Comparison of ENCODE assay signal across 18 cellular contexts in the genomic region with DNA sequence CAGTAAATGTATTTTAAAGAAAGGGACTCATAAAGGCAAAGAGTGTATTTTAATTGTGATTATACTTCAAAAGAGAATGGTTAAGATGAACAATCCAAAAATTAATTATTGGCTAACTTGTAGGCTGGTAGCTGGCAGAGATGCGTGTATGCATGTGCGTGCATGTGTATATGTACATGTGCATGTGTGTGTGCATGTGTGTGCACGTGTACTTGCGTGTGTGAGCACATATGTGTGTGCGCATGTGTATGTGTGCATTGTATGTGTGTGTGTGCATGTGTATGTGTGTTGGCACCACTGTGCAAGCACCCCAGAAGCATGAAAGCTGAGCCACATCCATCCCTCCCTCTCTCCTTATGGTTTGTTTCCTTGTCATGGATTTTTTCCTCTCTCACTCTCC.
DNase-seq lines count a peak whose midpoint lies in the region; ATAC-seq, FAIRE-seq and TF ChIP-seq lines count a peak whose summit lies in the region.
"Had no signal": no experiment of that assay in that cellular context is flagged by ENCODE, and none has a peak within 500 bp of the region (broad histone marks: within the 10 kb centered on the region; RNA-seq: fewer than 3 reads in every experiment).

No MANE protein-coding gene starts in this region.

- TF ChIP-seq POLR2A in HepG2 (IDR thresholded peaks at IDR 0.05; ENCODE audit: insufficient read depth in 1 of 2, low read depth in 2 of 2, low read length in 2 of 2), result no peak
- no peak for TF ChIP-seq POLR2A in right lobe of liver (IDR thresholded peaks at IDR 0.05)

- no peak overlapping the region for H3K4me2 ChIP-seq in HepG2 (ENCODE audit: low read depth, low read length)
- H3K4me2 ChIP-seq: GM23338 had no signal

- DNase-seq in HepG2 (ENCODE audit: low spot score) (no peak), right lobe of liver (no peak), HTR-8/SVneo (ENCODE audit: insufficient read length, low spot score) (no peak), glutamatergic neuron (no peak), urothelium cell line (ENCODE audit: low spot score) (no peak), RCC 7860 (ENCODE audit: low spot score) (no peak), T-helper 1 cell (no peak)
- no peak for DNase-seq in activated T-cell treated with anti-CD3 and anti-CD28 coated beads, Interleukin-2, amount 50 U/mL, for 48 hours
- DNase-seq: C1 segment of cervical spinal cord; Calu3; CD4-positive, alpha-beta memory T cell; COR-L47; DMS153; DND-41; H7; HCEC 1CT had no signal

- H3K27me3 ChIP-seq in HepG2 (ENCODE audit: control insufficient read depth in 1 of 2, insufficient read depth in 2 of 2, low read length in 2 of 2), result peaks cover 1 to 5% of the 10 kb centered on the region in 2 experiments; a peak in 2 of 5 replicates
- no peaks in the 10 kb centered on the region for H3K27me3 ChIP-seq in right lobe of liver

- TF ChIP-seq EP300 in HepG2 (IDR thresholded peaks at IDR 0.05; ENCODE audit: low read depth in 2 of 2, low read length in 2 of 2), result no peak
- TF ChIP-seq EP300 in HepG2 (CRISPR knock-in tag; IDR thresholded peaks at IDR 0.05; ENCODE audit: borderline replicate concordance), result no peak

- WGBS in HepG2 (ENCODE audit: low lambda C conversion rate), result 53% methylated on average over 5 of the region's 5 CpGs
- WGBS in right lobe of liver (ENCODE audit: insufficient coverage, low coverage, low lambda C conversion rate, missing lambda C conversion rate), result 100% methylated on average over 2 of the region's 5 CpGs

- BruUV-seq in HepG2 (replicated peaks; lab: Mats Ljungman, UMichigan), result no TSS peak

- ATAC-seq in HepG2 (no peak), right lobe of liver (no peak)
- ATAC-seq: GM23338 had no signal

- in situ Hi-C loops in HepG2 (cut with HindIII; ENCODE audit: extremely low pct_ligation_motif_present, low pct_unique_long_range_greater_than_20kb), result loop anchor here (25.0 kb wide), 1 partner anchor 261 kb away; no protein-coding TSS in a partner anchor

- H3K36me3 ChIP-seq in HepG2 (replicated peaks in 1 of 2; ENCODE audit: control insufficient read depth in 1 of 2, insufficient read depth in 2 of 2, low read length in 2 of 2), result no peaks in the 10 kb centered on the region
- no peaks in the 10 kb centered on the region for H3K36me3 ChIP-seq in right lobe of liver

- H2AFZ ChIP-seq in HepG2 (ENCODE audit: low read length), result no peak overlapping the region

- no peaks in the 10 kb centered on the region for H3K79me2 ChIP-seq in HepG2 (ENCODE audit: insufficient read depth, low read length)

- H3K9me3 ChIP-seq in HepG2 (ENCODE audit: low read length) (no peaks in the 10 kb centered on the region), right lobe of liver (no peaks in the 10 kb centered on the region)

- H3K4me1 ChIP-seq in HepG2 (ENCODE audit: insufficient read depth, low read length), result no peaks in the 10 kb centered on the region
- H3K4me1 ChIP-seq in right lobe of liver, result no peaks in the 10 kb centered on the region

- TF ChIP-seq CTCF in HepG2 (CRISPR knock-in tag; IDR thresholded peaks at IDR 0.05) (no peak), right lobe of liver (IDR thresholded peaks at IDR 0.05) (no peak), glutamatergic neuron (IDR thresholded peaks at IDR 0.05; ENCODE audit: partially characterized antibody, unreplicated experiment) (no peak)

- POLR2A ChIA-PET in HepG2 (lab: Yijun Ruan, JAX), result no interaction called here

- no peak overlapping the region for H3K4me3 Mint-ChIP-seq in glutamatergic neuron (ENCODE audit: unreplicated experiment)
- H3K4me3 Mint-ChIP-seq: CD4-positive, alpha-beta memory T cell; GM23338 had no signal

- TF ChIP-seq RAD21 in HepG2 (CRISPR knock-in tag; IDR thresholded peaks at IDR 0.05), result no peak

- H3K27ac ChIP-seq in HepG2 (ENCODE audit: extremely low read length, insufficient read depth, low read length) (no peak overlapping the region), right lobe of liver (no peak overlapping the region)

- no peaks in the 10 kb centered on the region for H3K27me3 Mint-ChIP-seq in glutamatergic neuron (ENCODE audit: unreplicated experiment)

- FAIRE-seq in HepG2 (lab: Jason Lieb, UNC) (no peak), HTR-8/SVneo (lab: Jason Lieb, UNC) (peak; percentile 87), urothelium cell line (lab: Jason Lieb, UNC) (peak; percentile 95), RCC 7860 (lab: Jason Lieb, UNC) (no peak)
- FAIRE-seq: G401.6 had no signal

- CTCF ChIA-PET in HepG2 (lab: Yijun Ruan, JAX; ENCODE audit: low intra/inter-chr PET ratio, low total read pairs), result no interaction called here

- no peak overlapping the region for H3K9ac ChIP-seq in HepG2 (ENCODE audit: insufficient read depth, low read depth, low read length)

- intact Hi-C loops in HepG2 (cut with micrococcal nuclease; ENCODE audit: unreplicated experiment), result no loop called here
- intact Hi-C loops in right lobe of liver (cut with DNase I), result no loop called here

- H3K4me3 ChIP-seq in HepG2 (replicated peaks in 1 of 3; ENCODE audit: insufficient read depth in 1 of 3, low read depth in 2 of 3, low read length in 3 of 3), result no peak overlapping the region
- H3K4me3 ChIP-seq in right lobe of liver, result no peak overlapping the region
- H3K4me3 ChIP-seq: GM23338 had no signal

- H3K9me3 Mint-ChIP-seq in glutamatergic neuron (ENCODE audit: unreplicated experiment), result no peaks in the 10 kb centered on the region
- H3K9me3 Mint-ChIP-seq: GM23338 had no signal

- peak overlapping the region; percentile 13 for H3K27ac Mint-ChIP-seq in glutamatergic neuron (ENCODE audit: unreplicated experiment)
- H3K27ac Mint-ChIP-seq: CD4-positive, alpha-beta memory T cell; GM23338 had no signal

- no peaks in the 10 kb centered on the region for H3K4me1 Mint-ChIP-seq in glutamatergic neuron (ENCODE audit: low read depth, unreplicated experiment)
- H3K4me1 Mint-ChIP-seq: CD4-positive, alpha-beta memory T cell had no signal

- no peaks in the 10 kb centered on the region for H4K20me1 ChIP-seq in HepG2 (ENCODE audit: insufficient read depth, low read length)

- H3K36me3 Mint-ChIP-seq in glutamatergic neuron (ENCODE audit: unreplicated experiment), result no peaks in the 10 kb centered on the region
- H3K36me3 Mint-ChIP-seq: CD4-positive, alpha-beta memory T cell had no signal

TF ChIP-seq in HepG2, 621 proteins besides CTCF, POLR2A, EP300 and RAD21:
- TF ChIP-seq THYN1 (CRISPR knock-in tag; IDR thresholded peaks at IDR 0.05; ENCODE audit: borderline replicate concordance, low read depth) (no peak), EHMT2 (IDR thresholded peaks at IDR 0.05; ENCODE audit: borderline replicate concordance, low read depth, low read length) (no peak)
- TF ChIP-seq, protein P1, sequence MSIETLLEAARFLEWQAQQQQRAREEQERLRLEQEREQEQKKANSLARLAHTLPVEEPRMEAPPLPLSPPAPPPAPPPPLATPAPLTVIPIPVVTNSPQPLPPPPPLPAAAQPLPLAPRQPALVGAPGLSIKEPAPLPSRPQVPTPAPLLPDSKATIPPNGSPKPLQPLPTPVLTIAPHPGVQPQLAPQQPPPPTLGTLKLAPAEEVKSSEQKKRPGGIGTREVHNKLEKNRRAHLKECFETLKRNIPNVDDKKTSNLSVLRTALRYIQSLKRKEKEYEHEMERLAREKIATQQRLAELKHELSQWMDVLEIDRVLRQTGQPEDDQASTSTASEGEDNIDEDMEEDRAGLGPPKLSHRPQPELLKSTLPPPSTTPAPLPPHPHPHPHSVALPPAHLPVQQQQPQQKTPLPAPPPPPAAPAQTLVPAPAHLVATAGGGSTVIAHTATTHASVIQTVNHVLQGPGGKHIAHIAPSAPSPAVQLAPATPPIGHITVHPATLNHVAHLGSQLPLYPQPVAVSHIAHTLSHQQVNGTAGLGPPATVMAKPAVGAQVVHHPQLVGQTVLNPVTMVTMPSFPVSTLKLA (IDR thresholded peaks at IDR 0.05), result peak; percentile 95
